Comparison of ENCODE assay signal across 24 cellular contexts in genomic region chr5:19496056-19496455, GRCh38.
DNase-seq lines count a peak whose midpoint lies in the region; ATAC-seq and TF ChIP-seq lines count a peak whose summit lies in the region.
"Had no signal": no experiment of that assay in that cellular context is flagged by ENCODE, and none has a peak within 500 bp of the region (broad histone marks: within the 10 kb centered on the region; RNA-seq: fewer than 3 reads in every experiment).

No MANE protein-coding gene starts in this region.

- H2AFZ ChIP-seq in OCI-LY7 (ENCODE audit: low read length) = peak overlapping the region; percentile 13; the same call in 1 of the 2 replicates

- H3K36me3 ChIP-seq in OCI-LY7 (ENCODE audit: insufficient read depth, low read length) (no peaks in the 10 kb centered on the region), MG63 (no peaks in the 10 kb centered on the region)
- H3K36me3 ChIP-seq: ovary, right lobe of liver had no signal

- POLR2A ChIA-PET in OCI-LY7 (lab: Charles Lee) = interaction anchor here (0.6 to 2.3 kb wide), 8 partner anchors 8 to 1224 kb away, joined by 3 to 7 read pairs (median 4); no protein-coding TSS in a partner anchor

- DNase-seq in OCI-LY7 (ENCODE audit: low spot score) = no peak
- peak; percentile 2 for DNase-seq in astrocyte of the spinal cord (ENCODE audit: low read depth, low spot score)
- no peak for DNase-seq in neural crest cell (ENCODE audit: low read depth, low spot score)
- DNase-seq in KG1 (lab: John Stamatoyannopoulos, UW) = no peak
- DNase-seq in MG63 = no peak
- DNase-seq: activated CD4-positive, alpha-beta T cell treated with anti-CD3 and anti-CD28 coated beads, Interleukin-2, amount 50 U/mL, for 4 hours; activated CD8-positive, alpha-beta memory T cell treated with anti-CD3 and anti-CD28 coated beads, Interleukin-2, amount 50 U/mL, for 4 hours; left colon; naive thymus-derived CD8-positive, alpha-beta T cell; NCI-H1048; NCI-H2029; NCI-H345; ovary; right lobe of liver had no signal

- ATAC-seq in HG03571 (IDR thresholded peaks at IDR 0.05; ENCODE audit: unreplicated experiment) = no peak
- ATAC-seq in HG03460 (IDR thresholded peaks at IDR 0.05; ENCODE audit: unreplicated experiment) = no peak
- ATAC-seq: activated naive CD4-positive, alpha-beta T cell treated with anti-CD3 and anti-CD28 coated beads, Interleukin-2, amount 50 U/mL, for 72 hours; activated T-helper 17 cell treated with anti-CD3 and anti-CD28 coated beads, Interleukin-2, amount 50 U/mL, for 72 hours; left colon; naive thymus-derived CD8-positive, alpha-beta T cell; right lobe of liver had no signal

- H3K27me3 Mint-ChIP-seq in neural crest cell (ENCODE audit: low read depth) = no peaks in the 10 kb centered on the region
- H3K27me3 Mint-ChIP-seq: activated T-helper 17 cell treated with anti-CD3 and anti-CD28 coated beads, Interleukin-2, amount 50 U/mL, for 72 hours; brain; naive thymus-derived CD8-positive, alpha-beta T cell had no signal

- no peak for TF ChIP-seq CTCF in C4-2B (conservative IDR thresholded peaks at IDR 0.05)
- no peak for TF ChIP-seq CTCF in OCI-LY7 (conservative IDR thresholded peaks at IDR 0.05; ENCODE audit: low read length)
- no peak for TF ChIP-seq CTCF in astrocyte of the spinal cord (IDR thresholded peaks at IDR 0.05; ENCODE audit: low read depth, low read length)
- no peak for TF ChIP-seq CTCF in neural crest cell (conservative IDR thresholded peaks at IDR 0.05)

- no peaks in the 10 kb centered on the region for H3K4me1 ChIP-seq in OCI-LY7 (ENCODE audit: insufficient read depth, low read length, poor library complexity, severe bottlenecking)
- H3K4me1 ChIP-seq: right lobe of liver had no signal

- no TSS peak for BruUV-seq in OCI-LY7 (replicated peaks; lab: Mats Ljungman, UMichigan)

- no peaks in the 10 kb centered on the region for H3K9me2 ChIP-seq in OCI-LY7 (ENCODE audit: insufficient read depth, low read length)

- no peaks in the 10 kb centered on the region for H3K79me2 ChIP-seq in OCI-LY7 (ENCODE audit: insufficient read depth, low read depth, low read length)

- H3K9me3 ChIP-seq in OCI-LY7 (ENCODE audit: low read length) = no peaks in the 10 kb centered on the region
- H3K9me3 ChIP-seq in MG63 = no peaks in the 10 kb centered on the region
- H3K9me3 ChIP-seq: ovary, right lobe of liver had no signal

- H3K27ac ChIP-seq in C4-2B (peak overlapping the region; percentile 58), OCI-LY7 (ENCODE audit: low read depth, low read length, poor library complexity, severe bottlenecking) (no peak overlapping the region)
- H3K27ac ChIP-seq: KMS-11, ovary, right lobe of liver had no signal

- no peak overlapping the region for H3K4me3 Mint-ChIP-seq in neural crest cell
- H3K4me3 Mint-ChIP-seq: activated T-helper 17 cell treated with anti-CD3 and anti-CD28 coated beads, Interleukin-2, amount 50 U/mL, for 72 hours; brain; CD14-positive monocyte; mesothelial cell of epicardium; naive thymus-derived CD8-positive, alpha-beta T cell; T-helper 2 cell treated with Interferon-gamma antibody and Interleukin-4, amounts not matched to agents 5 μg/mL and 100 μg/mL, for 36 hours had no signal

- CTCF ChIA-PET in OCI-LY7 (lab: Charles Lee; ENCODE audit: unreplicated experiment) = no interaction called here

- no peak overlapping the region for H3K4me2 ChIP-seq in OCI-LY7 (ENCODE audit: low read length)
- H3K4me2 ChIP-seq: KMS-11 had no signal

- H3K27me3 ChIP-seq in MG63 = no peaks in the 10 kb centered on the region
- H3K27me3 ChIP-seq: ovary, right lobe of liver had no signal

- intact Hi-C loops in OCI-LY7 (cut with micrococcal nuclease; ENCODE audit: unreplicated experiment) = no loop called here

- H3K4me3 ChIP-seq in OCI-LY7 (ENCODE audit: low read depth, low read length, poor library complexity, severe bottlenecking) (no peak overlapping the region), astrocyte of the spinal cord (ENCODE audit: low read depth, low read length) (no peak overlapping the region), MG63 (no peak overlapping the region)
- H3K4me3 ChIP-seq: ovary, right lobe of liver had no signal

- H4K20me1 ChIP-seq in OCI-LY7 (ENCODE audit: insufficient read depth, low read length) = no peaks in the 10 kb centered on the region

- H3K9me3 Mint-ChIP-seq in neural crest cell = peaks cover 3% of the 10 kb centered on the region
- H3K9me3 Mint-ChIP-seq: activated T-helper 17 cell treated with anti-CD3 and anti-CD28 coated beads, Interleukin-2, amount 50 U/mL, for 72 hours; brain; CD14-positive monocyte; mesothelial cell of epicardium had no signal

- H3K36me3 Mint-ChIP-seq in neural crest cell (ENCODE audit: low read depth) = no peaks in the 10 kb centered on the region
- H3K36me3 Mint-ChIP-seq: activated naive CD4-positive, alpha-beta T cell treated with anti-CD3 and anti-CD28 coated beads, Interleukin-2, amount 50 U/mL, for 72 hours; brain; CD14-positive monocyte; mesothelial cell of epicardium; naive thymus-derived CD8-positive, alpha-beta T cell had no signal

- in situ Hi-C loops in astrocyte of the spinal cord (cut with HindIII; ENCODE audit: low sequenced_read_pairs) = no loop called here

- peak overlapping the region; percentile 43 for H3K27ac Mint-ChIP-seq in neural crest cell (ENCODE audit: unreplicated experiment)
- H3K27ac Mint-ChIP-seq: activated naive CD4-positive, alpha-beta T cell treated with anti-CD3 and anti-CD28 coated beads, Interleukin-2, amount 50 U/mL, for 72 hours; activated T-helper 17 cell treated with anti-CD3 and anti-CD28 coated beads, Interleukin-2, amount 50 U/mL, for 72 hours; brain; CD14-positive monocyte; mesothelial cell of epicardium; naive thymus-derived CD8-positive, alpha-beta T cell; T-helper 2 cell treated with Interferon-gamma antibody and Interleukin-4, amounts not matched to agents 5 μg/mL and 100 μg/mL, for 36 hours had no signal

- H3K4me1 Mint-ChIP-seq in neural crest cell = peaks cover 9% of the 10 kb centered on the region
- H3K4me1 Mint-ChIP-seq: activated T-helper 17 cell treated with anti-CD3 and anti-CD28 coated beads, Interleukin-2, amount 50 U/mL, for 72 hours; brain; CD14-positive monocyte; mesothelial cell of epicardium; naive thymus-derived CD8-positive, alpha-beta T cell had no signal
